18 cellular contexts compared by ENCODE assay signal in the genomic region with DNA sequence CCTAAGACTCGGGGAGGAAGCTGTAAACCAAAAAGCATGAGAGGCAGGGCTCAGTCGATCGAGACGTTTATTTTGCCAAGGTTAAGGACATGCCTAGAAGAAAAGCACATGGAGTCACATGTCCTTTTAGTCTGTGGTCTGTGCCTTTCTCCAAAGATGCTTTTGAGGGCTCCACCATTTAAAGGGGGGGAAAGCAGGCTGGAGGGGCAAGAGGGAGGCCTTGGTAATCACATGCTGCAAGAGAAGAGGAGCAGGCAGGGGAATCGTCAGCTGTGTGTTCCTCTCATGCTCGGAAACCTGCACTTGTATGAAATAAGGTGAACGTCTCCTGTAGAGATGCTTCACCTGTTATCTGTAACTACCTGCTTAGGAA. TPM values are rescaled to one million over a fixed set of nuclear protein-coding genes. Genes with fewer than 3 reads are reported as not detected.
DNase-seq lines count a peak whose midpoint lies in the region; ATAC-seq and TF ChIP-seq lines count a peak whose summit lies in the region.
"Had no signal": no experiment of that assay in that cellular context is flagged by ENCODE, and none has a peak within 500 bp of the region (broad histone marks: within the 10 kb centered on the region; RNA-seq: fewer than 3 reads in every experiment).

No MANE protein-coding gene starts in this region.

- POLR2A ChIA-PET in PC-3 (lab: Charles Lee; ENCODE audit: unreplicated experiment) = no interaction called here

- H3K4me1 Mint-ChIP-seq in neural progenitor cell = peaks cover 43% of the 10 kb centered on the region
- no peaks in the 10 kb centered on the region for H3K4me1 Mint-ChIP-seq in activated CD8-positive, alpha-beta memory T cell treated with anti-CD3 and anti-CD28 coated beads, Interleukin-2, amount 10 ng/mL, durations not matched to agents 7 days and 5 days

- no peak overlapping the region for H3K4me3 Mint-ChIP-seq in neural progenitor cell
- H3K4me3 Mint-ChIP-seq in activated CD8-positive, alpha-beta memory T cell treated with anti-CD3 and anti-CD28 coated beads, Interleukin-2, amount 10 ng/mL, durations not matched to agents 7 days and 5 days = no peak overlapping the region
- H3K4me3 Mint-ChIP-seq: stimulated activated effector memory CD8-positive, alpha-beta T cell treated with anti-CD3 and anti-CD28 coated beads, Interleukin-12 subunit alpha, Interleukin-12 subunit beta, amount 100 ng/mL, for 72 hours had no signal

- H3K4me1 ChIP-seq in PC-3 (ENCODE audit: insufficient read depth, low read length) (peaks cover 9% of the 10 kb centered on the region; the same call in 1 of the 2 replicates), neural progenitor cell (peaks cover 24% of the 10 kb centered on the region)

- ATAC-seq in PC-3 = no peak
- ATAC-seq in activated CD8-positive, alpha-beta memory T cell treated with anti-CD3 and anti-CD28 coated beads, Interleukin-2, amount 10 ng/mL, durations not matched to agents 7 days and 5 days = no peak
- ATAC-seq in HG03139 (IDR thresholded peaks at IDR 0.05; ENCODE audit: unreplicated experiment) = no peak
- ATAC-seq: stimulated activated effector memory CD8-positive, alpha-beta T cell treated with anti-CD3 and anti-CD28 coated beads, Interleukin-12 subunit alpha, Interleukin-12 subunit beta, amount 100 ng/mL, for 72 hours had no signal

- H3K27ac Mint-ChIP-seq in neural progenitor cell = peak overlapping the region; percentile 78
- no peak overlapping the region for H3K27ac Mint-ChIP-seq in activated CD8-positive, alpha-beta memory T cell treated with anti-CD3 and anti-CD28 coated beads, Interleukin-2, amount 10 ng/mL, durations not matched to agents 7 days and 5 days
- H3K27ac Mint-ChIP-seq: stimulated activated effector memory CD8-positive, alpha-beta T cell treated with anti-CD3 and anti-CD28 coated beads, Interleukin-12 subunit alpha, Interleukin-12 subunit beta, amount 100 ng/mL, for 72 hours had no signal

- peaks cover 24% of the 10 kb centered on the region for H3K27me3 Mint-ChIP-seq in neural progenitor cell (ENCODE audit: insufficient read depth, low read depth)
- H3K27me3 Mint-ChIP-seq in activated CD8-positive, alpha-beta memory T cell treated with anti-CD3 and anti-CD28 coated beads, Interleukin-2, amount 10 ng/mL, durations not matched to agents 7 days and 5 days = peaks cover 15% of the 10 kb centered on the region

- in situ Hi-C loops in G401 (cut with HindIII; ENCODE audit: low sequenced_read_pairs) = no loop called here

- no peaks in the 10 kb centered on the region for H3K36me3 ChIP-seq in PC-3 (ENCODE audit: low read depth, low read length)
- H3K36me3 ChIP-seq in neural progenitor cell = no peaks in the 10 kb centered on the region
- H3K36me3 ChIP-seq: SJCRH30 had no signal

- no peaks in the 10 kb centered on the region for H3K9me3 Mint-ChIP-seq in neural progenitor cell
- no peaks in the 10 kb centered on the region for H3K9me3 Mint-ChIP-seq in activated CD8-positive, alpha-beta memory T cell treated with anti-CD3 and anti-CD28 coated beads, Interleukin-2, amount 10 ng/mL, durations not matched to agents 7 days and 5 days (ENCODE audit: low read depth)
- H3K9me3 Mint-ChIP-seq: stimulated activated effector memory CD8-positive, alpha-beta T cell treated with anti-CD3 and anti-CD28 coated beads, Interleukin-12 subunit alpha, Interleukin-12 subunit beta, amount 100 ng/mL, for 72 hours had no signal

- no peak overlapping the region for H2AFZ ChIP-seq in PC-3 (ENCODE audit: low read length)
- H2AFZ ChIP-seq in neural progenitor cell (replicated peaks) = no peak overlapping the region

- CTCF ChIA-PET in PC-3 (lab: Charles Lee) = interaction anchor here (0.7 to 2.5 kb wide), 3 partner anchors 10 to 169 kb away, joined by 3 to 15 read pairs (median 4); no protein-coding TSS in a partner anchor
- CTCF ChIA-PET in activated CD8-positive, alpha-beta memory T cell treated with anti-CD3 and anti-CD28 coated beads, Interleukin-2, amount 10 ng/mL, durations not matched to agents 7 days and 5 days (lab: Charles Lee) = interaction anchor here (1.4 to 4.8 kb wide), 5 partner anchors 8 to 156 kb away, joined by 3 to 52 read pairs (median 7); a partner anchor contains a TSS

- H3K4me2 ChIP-seq in PC-3 (ENCODE audit: low read length) = peak overlapping the region; percentile 22; the same call in 1 of the 2 replicates
- no peak overlapping the region for H3K4me2 ChIP-seq in neural progenitor cell

- H3K4me3 ChIP-seq in PC-3 (ENCODE audit: low read length) = no peak overlapping the region
- no peak overlapping the region for H3K4me3 ChIP-seq in neural progenitor cell
- H3K4me3 ChIP-seq: SJCRH30 had no signal

- TF ChIP-seq CTCF in PC-3 (conservative IDR thresholded peaks at IDR 0.05; ENCODE audit: low read depth, low read length) (no peak), neural progenitor cell (IDR thresholded peaks at IDR 0.05) (no peak)

- H3K27ac ChIP-seq in PC-3 (ENCODE audit: low read length) (no peak overlapping the region), neural progenitor cell (no peak overlapping the region)
- H3K27ac ChIP-seq: SJCRH30 had no signal

- H3F3A ChIP-seq in PC-3 (ENCODE audit: low read length, unreplicated experiment) = no peaks in the 10 kb centered on the region
- peaks cover 22% of the 10 kb centered on the region for H3F3A ChIP-seq in neural progenitor cell (ENCODE audit: low read depth)

- H3K9me3 ChIP-seq in PC-3 (ENCODE audit: low read length) = no peaks in the 10 kb centered on the region
- H3K9me3 ChIP-seq in neural progenitor cell (ENCODE audit: low read depth) = no peaks in the 10 kb centered on the region
- H3K9me3 ChIP-seq: SJCRH30 had no signal

- no TSS peak for BruUV-seq in PC-3 (replicated peaks; lab: Mats Ljungman, UMichigan)

- no peaks in the 10 kb centered on the region for H3K9me2 ChIP-seq in PC-3 (replicated peaks; ENCODE audit: low read length)

- intact Hi-C loops in PC-3 (cut with micrococcal nuclease) = no loop called here

- H3K27me3 ChIP-seq in PC-3 (ENCODE audit: low read length) (no peaks in the 10 kb centered on the region), neural progenitor cell (peaks cover 7% of the 10 kb centered on the region)

- H3K9ac ChIP-seq in PC-3 (ENCODE audit: low read length) (no peak overlapping the region), neural progenitor cell (no peak overlapping the region)

- H3K36me3 Mint-ChIP-seq in neural progenitor cell = no peaks in the 10 kb centered on the region
- no peaks in the 10 kb centered on the region for H3K36me3 Mint-ChIP-seq in activated CD8-positive, alpha-beta memory T cell treated with anti-CD3 and anti-CD28 coated beads, Interleukin-2, amount 10 ng/mL, durations not matched to agents 7 days and 5 days
- H3K36me3 Mint-ChIP-seq: stimulated activated effector memory CD8-positive, alpha-beta T cell treated with anti-CD3 and anti-CD28 coated beads, Interleukin-12 subunit alpha, Interleukin-12 subunit beta, amount 100 ng/mL, for 72 hours had no signal

- H3K79me2 ChIP-seq in PC-3 (ENCODE audit: low read length) = no peaks in the 10 kb centered on the region
- H3K79me2 ChIP-seq in neural progenitor cell (ENCODE audit: low read depth) = no peaks in the 10 kb centered on the region

- DNase-seq in G401 (ENCODE audit: low spot score) (peak; percentile 34), PC-3 (no peak), neural progenitor cell (ENCODE audit: low spot score) (no peak)
- no peak for DNase-seq in activated CD8-positive, alpha-beta memory T cell treated with anti-CD3 and anti-CD28 coated beads, Interleukin-2, amount 10 ng/mL, durations not matched to agents 7 days and 5 days
- DNase-seq: activated CD4-positive, alpha-beta T cell treated with anti-CD3 and anti-CD28 coated beads, Interleukin-2, amount 50 U/mL, for 48 hours; activated gamma-delta T cell treated with Interleukin-2 at 50 U/mL for 16 hours; activated T-cell treated with anti-CD3 and anti-CD28 coated beads for 4 hours; NCI-H1930; NCI-H526 treated with DMSO at 0.1 percent for 48 hours; occipital lobe had no signal

- H4K20me1 ChIP-seq in PC-3 (ENCODE audit: low read length) (no peaks in the 10 kb centered on the region), neural progenitor cell (ENCODE audit: low read depth) (no peaks in the 10 kb centered on the region)

RNA-seq across cellular contexts. Expression of a gene that starts 9.1 kb away (rescaled TPM):
- 22.7 and 27.1 TPM in 2 replicates for total RNA-seq in G401 (2014; rRNA removed; shearing (Covaris generic))
- total RNA-seq in PC-3 (2014; rRNA removed) = 30.0 and 34.0 TPM in 2 replicates
- 26.8 and 28.1 TPM in 2 replicates for total RNA-seq in neural progenitor cell (ENCODE audit: low replicate concordance)
- 10 to 100 TPM; 37.2 to 42.6 TPM for total RNA-seq in activated CD8-positive, alpha-beta memory T cell treated with anti-CD3 and anti-CD28 coated beads, Interleukin-2, amount 10 ng/mL, durations not matched to agents 7 days and 5 days

RNA-seq across cellular contexts. Expression of a gene that starts 10.6 kb away (rescaled TPM):
- total RNA-seq in G401 (2014; rRNA removed; shearing (Covaris generic)) = 68.2 and 78.4 TPM in 2 replicates
- total RNA-seq in PC-3 (2014; rRNA removed) = not detected in 2 replicates
- total RNA-seq in neural progenitor cell (ENCODE audit: low replicate concordance) = not detected in 2 replicates
- not detected for total RNA-seq in activated CD8-positive, alpha-beta memory T cell treated with anti-CD3 and anti-CD28 coated beads, Interleukin-2, amount 10 ng/mL, durations not matched to agents 7 days and 5 days
- total RNA-seq: dermis microvascular lymphatic vessel endothelial cell; fibroblast of villous mesenchyme; occipital lobe; right cardiac atrium; T-helper 1 cell treated with Interleukin-12 subunit alpha and Interleukin-12 subunit beta and Interleukin-4 antibody, amounts not matched to agents 30 ng/mL and 1 ng/mL, for 36 hours had no signal

RNA-seq across cellular contexts. Expression of a gene that starts 29.2 kb away (rescaled TPM):
- 6.8 and 11.3 TPM in 2 replicates for total RNA-seq in G401 (2014; rRNA removed; shearing (Covaris generic))
- not detected in 2 replicates for total RNA-seq in PC-3 (2014; rRNA removed)
- 9.7 and 28.4 TPM in 2 replicates for total RNA-seq in neural progenitor cell (ENCODE audit: low replicate concordance)
- not detected for total RNA-seq in activated CD8-positive, alpha-beta memory T cell treated with anti-CD3 and anti-CD28 coated beads, Interleukin-2, amount 10 ng/mL, durations not matched to agents 7 days and 5 days
- total RNA-seq: cardiac septum; dermis microvascular lymphatic vessel endothelial cell; fibroblast of villous mesenchyme; right cardiac atrium; T-helper 1 cell treated with Interleukin-12 subunit alpha and Interleukin-12 subunit beta and Interleukin-4 antibody, amounts not matched to agents 30 ng/mL and 1 ng/mL, for 36 hours had no signal

RNA-seq across cellular contexts. Expression of a gene that starts 47.5 kb away (rescaled TPM):
- 69.8 and 86.8 TPM in 2 replicates for total RNA-seq in G401 (2014; rRNA removed; shearing (Covaris generic))
- total RNA-seq in PC-3 (2014; rRNA removed) (75.6 and 92.0 TPM in 2 replicates), neural progenitor cell (ENCODE audit: low replicate concordance) (43.7 and 103 TPM in 2 replicates)
- 10 to 100 TPM; 79.6 to 90.2 TPM for total RNA-seq in activated CD8-positive, alpha-beta memory T cell treated with anti-CD3 and anti-CD28 coated beads, Interleukin-2, amount 10 ng/mL, durations not matched to agents 7 days and 5 days

Comparison
In these comparisons a context has a peak if more than half of its experiments do, and no peak if none do; other contexts are left out.
1. RNA of a gene that starts 10.6 kb away (total RNA-seq): 68.2 to 78.4 TPM in G401; not detected in PC-3, not detected in neural progenitor cell and not detected in activated CD8-positive, alpha-beta memory T cell treated with anti-CD3 and anti-CD28 coated beads, Interleukin-2, amount 10 ng/mL, durations not matched to agents 7 days and 5 days; every median in the first group is over 10 times any median in the second.